In genomic region chr17:29677139-29677834, GRCh38 we compare ENCODE assay signal across 11 cellular contexts. TPM values are rescaled to one million over a fixed set of nuclear protein-coding genes. Genes with fewer than 3 reads are reported as not detected.
DNase-seq lines count a peak whose midpoint lies in the region; ATAC-seq and TF ChIP-seq lines count a peak whose summit lies in the region.
"Had no signal": no experiment of that assay in that cellular context is flagged by ENCODE, and none has a peak within 500 bp of the region (broad histone marks: within the 10 kb centered on the region; RNA-seq: fewer than 3 reads in every experiment).

No MANE protein-coding gene starts in this region.

- H3K27me3 ChIP-seq in BLaER1 (no peaks in the 10 kb centered on the region), Loucy (ENCODE audit: insufficient read depth, low read length, poor library complexity, severe bottlenecking) (no peaks in the 10 kb centered on the region), psoas muscle (ENCODE audit: insufficient read depth in 3 of 3, low read length in 2 of 3) (no peaks in the 10 kb centered on the region), Peyer's patch (no peaks in the 10 kb centered on the region)

- no peaks in the 10 kb centered on the region for H3K9me2 ChIP-seq in Loucy (replicated peaks; ENCODE audit: low read depth, low read length)

- no peak overlapping the region for H3K4me3 Mint-ChIP-seq in HFFc6
- H3K4me3 Mint-ChIP-seq: WTC11 had no signal

- intact Hi-C loops in psoas muscle (cut with DNase I) = loop anchor here (5.0 kb wide), 1 partner anchor 35 kb away; no protein-coding TSS in a partner anchor

- peaks cover 25% of the 10 kb centered on the region for H3K4me1 Mint-ChIP-seq in HFFc6 (ENCODE audit: low read depth)
- H3K4me1 Mint-ChIP-seq: WTC11 had no signal

- H3K27me3 Mint-ChIP-seq in HFFc6 (ENCODE audit: insufficient read depth) = 0 out of 2 replicates have a peak, but pooled peaks cover 2% of the 10 kb centered on the region

- no peak overlapping the region for H2AFZ ChIP-seq in Loucy (ENCODE audit: low read length)

- no peaks in the 10 kb centered on the region for H3K9me3 ChIP-seq in BLaER1
- H3K9me3 ChIP-seq in Loucy (ENCODE audit: insufficient read depth, low read depth, low read length) = no peaks in the 10 kb centered on the region
- H3K9me3 ChIP-seq in psoas muscle = no peaks in the 10 kb centered on the region
- H3K9me3 ChIP-seq in Peyer's patch = no peaks in the 10 kb centered on the region

- peaks cover 100% of the 10 kb centered on the region for H3K4me1 ChIP-seq in BLaER1
- peaks cover 67% of the 10 kb centered on the region for H3K4me1 ChIP-seq in Loucy (ENCODE audit: insufficient read depth, low read length, poor library complexity, severe bottlenecking)
- H3K4me1 ChIP-seq in psoas muscle = peaks cover 67% of the 10 kb centered on the region
- peaks cover 0 to under 1% (median 0%) of the 10 kb centered on the region in 4 donors for H3K4me1 ChIP-seq in Peyer's patch

- H4K20me1 ChIP-seq in BLaER1 (no peaks in the 10 kb centered on the region), Loucy (ENCODE audit: insufficient read depth, low read length, poor library complexity, severe bottlenecking) (no peaks in the 10 kb centered on the region)

- H3K9me3 Mint-ChIP-seq in HFFc6 = no peaks in the 10 kb centered on the region
- H3K9me3 Mint-ChIP-seq: WTC11 had no signal

- no peak for TF ChIP-seq POLR2A in Peyer's patch (IDR thresholded peaks at IDR 0.05)

- DNase-seq in fibroblast of the aortic adventitia (ENCODE audit: low read depth) = peak; percentile 76
- DNase-seq in psoas muscle = peak; percentile 73 to 87
- no peak for DNase-seq in Peyer's patch
- no peak for DNase-seq in NCI-H510A (lab: John Stamatoyannopoulos, UW)
- no peak for DNase-seq in HFFc6
- DNase-seq in HPDE6-E6E7 (ENCODE audit: extremely low spot score) = no peak
- DNase-seq: Calu3, NCI-H1436 had no signal

- H3K79me2 ChIP-seq in Loucy (ENCODE audit: insufficient read depth, low read length) = no peaks in the 10 kb centered on the region

- H3K4me3 ChIP-seq in BLaER1 (peak overlapping the region; percentile 48), Loucy (ENCODE audit: low read length, poor library complexity, severe bottlenecking) (peak overlapping the region; percentile 43), fibroblast of the aortic adventitia (ENCODE audit: low read depth, low read length) (no peak overlapping the region), psoas muscle (peak overlapping the region; percentile 69), Peyer's patch (no peak overlapping the region)

- peaks cover 6% of the 10 kb centered on the region; the same call in 1 of the 2 replicates for H3K36me3 Mint-ChIP-seq in HFFc6 (ENCODE audit: low read depth)
- H3K36me3 Mint-ChIP-seq: WTC11 had no signal

- TF ChIP-seq CTCF in Loucy (conservative IDR thresholded peaks at IDR 0.05; ENCODE audit: low read length) (no peak), fibroblast of the aortic adventitia (IDR thresholded peaks at IDR 0.05; ENCODE audit: insufficient read depth, low read length) (no peak), psoas muscle (IDR thresholded peaks at IDR 0.05) (no peak), Peyer's patch (IDR thresholded peaks at IDR 0.05) (no peak), HFFc6 (IDR thresholded peaks at IDR 0.05) (no peak)

- H3K27ac ChIP-seq in BLaER1 (peak overlapping the region; percentile 96), psoas muscle (peak overlapping the region; percentile 88), Peyer's patch (peak overlapping the region in 2 of 4 donors; percentile 15 to 23)

- H3K4me2 ChIP-seq in BLaER1 (peak overlapping the region; percentile 79), Loucy (ENCODE audit: low read depth, low read length, poor library complexity, severe bottlenecking) (peak overlapping the region; percentile 67)

- peak; percentile 84 to 90 (median 89) for ATAC-seq in psoas muscle
- ATAC-seq: WTC11 had no signal

- WGBS in psoas muscle, 3 donors = 11 to 20% (median 15%) methylated on average over 3 of the region's 3 CpGs

- peaks cover 18% of the 10 kb centered on the region; the same call in 1 of the 2 replicates for H3F3A ChIP-seq in Loucy (ENCODE audit: low read depth)

- no peak overlapping the region for H3K27ac Mint-ChIP-seq in HFFc6
- H3K27ac Mint-ChIP-seq: WTC11 had no signal

- H3K9ac ChIP-seq in BLaER1 (peak overlapping the region; percentile 85), Loucy (ENCODE audit: low read depth, low read length, poor library complexity, severe bottlenecking) (peak overlapping the region; percentile 58)

- peaks cover 22% of the 10 kb centered on the region; the same call in 1 of the 2 replicates for H3K36me3 ChIP-seq in BLaER1
- no peaks in the 10 kb centered on the region; the same call in none of the 2 replicates for H3K36me3 ChIP-seq in Loucy (ENCODE audit: insufficient read depth, low read length)
- peaks cover 0 to 37% of the 10 kb centered on the region in 2 donors for H3K36me3 ChIP-seq in psoas muscle (ENCODE audit: insufficient read depth in 1 of 2, low read depth in 1 of 2)
- H3K36me3 ChIP-seq in Peyer's patch = peaks cover 0 to 22% (median 0%) of the 10 kb centered on the region in 3 donors

RNA-seq across cellular contexts. Expression of gene CORO6, which starts 54.6 kb away (rescaled TPM):
- total RNA-seq in fibroblast of the aortic adventitia (ENCODE audit: low replicate concordance) = 5.5 and 8.3 TPM in 2 replicates
- total RNA-seq in psoas muscle = 100 to 1,000 TPM; 478 to 710 (median 557) TPM
- 100 to 1,000 TPM; 182 to 495 (median 236) TPM for polyA plus RNA-seq in psoas muscle
- 10 to 100 TPM in 3 of 4 donors, 1 to 10 TPM in 1; 4.0 to 28.9 (median 19.9) TPM for total RNA-seq in Peyer's patch
- total RNA-seq in HFFc6 (2021; fragmentation: NEBNext Ultra II Directional; extraction: Animal tissue kit (Norgen Biotek cat#: 25700)) = 1 to 10 TPM; 4.6 to 6.1 (median 5.4) TPM

Comparison
In these comparisons a context has a peak if more than half of its experiments do, and no peak if none do; other contexts are left out.
1. H3K4me3 ChIP-seq: peak in BLaER1 (single experiment), Loucy (single experiment) and psoas muscle (single experiment); none in fibroblast of the aortic adventitia (single experiment) and Peyer's patch (0 of 4).
2. DNase-seq: peak in fibroblast of the aortic adventitia (single experiment) and psoas muscle (2 of 2); none in Peyer's patch (0 of 3), NCI-H510A (single experiment), HFFc6 (single experiment) and HPDE6-E6E7 (single experiment).
3. RNA of gene CORO6, which starts 54.6 kb away (total RNA-seq): 478 to 710 TPM in psoas muscle; 4.0 to 28.9 TPM in Peyer's patch, 5.5 to 8.3 TPM in fibroblast of the aortic adventitia and 4.6 to 6.1 TPM in HFFc6; every median in the first group is over 10 times any median in the second.